Comparison of ENCODE assay signal across 31 cellular contexts in the genomic region with DNA sequence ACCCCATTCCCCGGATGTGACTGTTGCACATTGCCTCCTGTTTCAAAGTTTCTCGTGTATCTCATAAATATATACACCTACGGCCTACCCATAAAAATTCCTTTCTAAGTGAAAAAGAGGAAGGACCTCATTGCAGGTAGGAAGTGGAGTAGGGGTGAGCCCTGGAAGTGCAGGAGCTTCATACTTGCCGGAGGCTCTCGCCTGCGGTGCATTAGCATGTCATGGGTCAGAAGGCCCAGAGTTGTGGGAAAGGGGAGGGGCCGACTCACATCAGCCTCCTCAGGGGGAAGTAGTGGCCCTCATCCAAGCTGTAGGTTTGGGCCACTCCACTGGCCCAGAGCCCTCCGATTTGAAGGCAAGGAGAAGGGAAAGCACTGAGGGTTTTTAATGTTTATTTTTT.
"Had no signal": no experiment of that assay in that cellular context is flagged by ENCODE, and none has a peak within 500 bp of the region (broad histone marks: within the 10 kb centered on the region; RNA-seq: fewer than 3 reads in every experiment).

No MANE protein-coding gene starts in this region.

- H3K9me2 ChIP-seq: SK-N-SH had no signal

- ATAC-seq: activated CD8-positive, alpha-beta memory T cell treated with anti-CD3 and anti-CD28 coated beads, Interleukin-2, amount 10 ng/mL, durations not matched to agents 7 days and 5 days; activated naive CD4-positive, alpha-beta T cell treated with anti-CD3 and anti-CD28 coated beads, Interleukin-2, amount 50 U/mL, for 72 hours; activated naive CD8-positive, alpha-beta T cell treated with anti-CD3 and anti-CD28 coated beads, Interleukin-2, amount 50 U/mL, for 24 hours; activated T-cell treated with anti-CD3 and anti-CD28 coated beads, Interleukin-2, amount 50 U/mL, for 4 hours; body of pancreas had no signal

- H3K36me3 Mint-ChIP-seq: activated CD8-positive, alpha-beta memory T cell treated with anti-CD3 and anti-CD28 coated beads, Interleukin-2, amount 10 ng/mL, durations not matched to agents 7 days and 5 days; activated naive CD4-positive, alpha-beta T cell treated with anti-CD3 and anti-CD28 coated beads, Interleukin-2, amount 50 U/mL, for 72 hours had no signal

- H3K4me2 ChIP-seq: KMS-11, SK-N-SH had no signal

- H3K4me1 ChIP-seq: ascending aorta, Peyer's patch, SJCRH30 had no signal

- H3K4me1 Mint-ChIP-seq: activated CD8-positive, alpha-beta memory T cell treated with anti-CD3 and anti-CD28 coated beads, Interleukin-2, amount 10 ng/mL, durations not matched to agents 7 days and 5 days; activated naive CD8-positive, alpha-beta T cell treated with anti-CD3 and anti-CD28 coated beads, Interleukin-2, amount 50 U/mL, for 24 hours had no signal

- H3K36me3 ChIP-seq: ascending aorta, MG63, Peyer's patch, SJCRH30 had no signal

- H3K9me3 ChIP-seq: ascending aorta, body of pancreas, MG63, Peyer's patch, SJCRH30, SK-N-SH had no signal

- H3K4me3 ChIP-seq: ascending aorta, body of pancreas, MG63, Peyer's patch, SJCRH30 had no signal

- H3K27ac ChIP-seq: ascending aorta, body of pancreas, KMS-11, Peyer's patch, RWPE1, SJCRH30 had no signal

- DNase-seq: activated CD4-positive, alpha-beta T cell treated with anti-CD3 and anti-CD28 coated beads for 48 hours; activated CD4-positive, alpha-beta T cell treated with anti-CD3 and anti-CD28 coated beads, Interleukin-2, amount 50 U/mL, for 4 hours; activated CD4-positive, CD25-positive, alpha-beta regulatory T cell treated with anti-CD3 and anti-CD28 coated beads, Interleukin-2, amount 50 U/mL, for 72 hours; activated CD8-positive, alpha-beta memory T cell treated with anti-CD3 and anti-CD28 coated beads, Interleukin-2, amount 10 ng/mL, durations not matched to agents 7 days and 5 days; activated effector memory CD4-positive, alpha-beta T cell treated with anti-CD3 and anti-CD28 coated beads, Interleukin-2, amount 50 U/mL, for 16 hours; activated naive CD4-positive, alpha-beta T cell treated with Interleukin-2 at 50 U/mL for 16 hours; activated naive CD8-positive, alpha-beta T cell treated with anti-CD3 and anti-CD28 coated beads, Interleukin-2, amount 50 U/mL, for 24 hours; activated T-cell treated with anti-CD3 and anti-CD28 coated beads, Interleukin-2, amount 50 U/mL, for 4 hours; amniotic stem cell; body of pancreas; central memory CD4-positive, alpha-beta T cell; MG63; MV-4-11; NCI-H1092 treated with DMSO at 0.1 percent for 48 hours; NCI-H1436; NCI-H1694 treated with DMSO at 0.1 percent for 48 hours; NCI-H2029 treated with DMSO at 0.1 percent for 48 hours; NCI-H345; NCI-H510A; NCI-H526 treated with DMSO at 0.1 percent for 48 hours; NCI-H82; OCI-M1; Peyer's patch; Right ventricle myocardium superior; SJCRH30; SK-N-SH; T-helper 1 cell had no signal

- H3K9ac ChIP-seq: KMS-11, SK-N-SH had no signal

- H3K27me3 ChIP-seq: ascending aorta, body of pancreas, MG63, Peyer's patch, SJCRH30 had no signal

- H3K9me3 Mint-ChIP-seq: activated naive CD4-positive, alpha-beta T cell treated with anti-CD3 and anti-CD28 coated beads, Interleukin-2, amount 50 U/mL, for 72 hours; activated naive CD8-positive, alpha-beta T cell treated with anti-CD3 and anti-CD28 coated beads, Interleukin-2, amount 50 U/mL, for 24 hours; activated T-cell treated with anti-CD3 and anti-CD28 coated beads, Interleukin-2, amount 50 U/mL, for 4 hours had no signal

- H3K27ac Mint-ChIP-seq: activated CD8-positive, alpha-beta memory T cell treated with anti-CD3 and anti-CD28 coated beads, Interleukin-2, amount 10 ng/mL, durations not matched to agents 7 days and 5 days; activated naive CD4-positive, alpha-beta T cell treated with anti-CD3 and anti-CD28 coated beads, Interleukin-2, amount 50 U/mL, for 72 hours; activated naive CD8-positive, alpha-beta T cell treated with anti-CD3 and anti-CD28 coated beads, Interleukin-2, amount 50 U/mL, for 24 hours had no signal

- H3K4me3 Mint-ChIP-seq: activated CD8-positive, alpha-beta memory T cell treated with anti-CD3 and anti-CD28 coated beads, Interleukin-2, amount 10 ng/mL, durations not matched to agents 7 days and 5 days; activated naive CD8-positive, alpha-beta T cell treated with anti-CD3 and anti-CD28 coated beads, Interleukin-2, amount 50 U/mL, for 24 hours; activated T-cell treated with anti-CD3 and anti-CD28 coated beads, Interleukin-2, amount 50 U/mL, for 4 hours had no signal

- H3K27me3 Mint-ChIP-seq: activated CD8-positive, alpha-beta memory T cell treated with anti-CD3 and anti-CD28 coated beads, Interleukin-2, amount 10 ng/mL, durations not matched to agents 7 days and 5 days had no signal
